Comparison of ENCODE assay signal across 20 cellular contexts in the genomic region with DNA sequence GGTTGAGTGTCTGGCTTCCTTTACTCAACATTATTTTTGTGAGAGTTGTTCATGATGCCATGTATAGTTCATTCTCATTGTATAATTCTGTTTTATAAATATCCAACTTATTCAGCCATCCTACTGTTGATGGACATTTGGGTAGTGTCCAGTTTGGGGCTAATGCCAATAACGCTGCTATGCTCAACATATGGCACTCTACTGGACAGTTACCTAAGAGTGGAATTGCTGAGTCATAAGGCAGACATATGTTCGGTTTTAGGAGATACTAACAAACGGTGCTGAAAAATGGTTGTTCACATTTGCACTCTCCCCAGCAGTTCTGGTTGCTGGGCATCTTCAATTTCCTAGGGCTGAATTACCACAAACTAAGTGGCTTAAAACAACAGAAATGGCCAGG. TPM values are rescaled to one million over a fixed set of nuclear protein-coding genes. Genes with fewer than 3 reads are reported as not detected.
DNase-seq lines count a peak whose midpoint lies in the region; ATAC-seq and TF ChIP-seq lines count a peak whose summit lies in the region.
"Had no signal": no experiment of that assay in that cellular context is flagged by ENCODE, and none has a peak within 500 bp of the region (broad histone marks: within the 10 kb centered on the region; RNA-seq: fewer than 3 reads in every experiment).

No MANE protein-coding gene starts in this region.

- H4K8ac ChIP-seq in IMR-90 (ENCODE audit: low read depth in 2 of 2, low read length in 2 of 2) = no peak overlapping the region

- H2AK5ac ChIP-seq in IMR-90 (ENCODE audit: low read depth, low read length) = no peak overlapping the region

- POLR2A ChIA-PET in IMR-90 (lab: Charles Lee; ENCODE audit: unreplicated experiment) = no interaction called here
- POLR2A ChIA-PET in naive thymus-derived CD4-positive, alpha-beta T cell (lab: Charles Lee) = no interaction called here

- no peaks in the 10 kb centered on the region for H3K27me3 Mint-ChIP-seq in naive thymus-derived CD4-positive, alpha-beta T cell

- H2AFZ ChIP-seq in IMR-90 (replicated peaks; ENCODE audit: low read length, poor library complexity) = no peak overlapping the region

- no peak overlapping the region for H3K23ac ChIP-seq in IMR-90 (ENCODE audit: low read depth, low read length)

- peaks cover 0 to 26% (median 21%) of the 10 kb centered on the region in 5 donors for H3K36me3 Mint-ChIP-seq in naive thymus-derived CD4-positive, alpha-beta T cell

- H3K9me3 Mint-ChIP-seq in naive thymus-derived CD4-positive, alpha-beta T cell = peaks cover 0 to 5% (median 0%) of the 10 kb centered on the region in 11 donors

- peaks cover 0 to 6% (median 0%) of the 10 kb centered on the region in 7 donors for H3K4me1 Mint-ChIP-seq in naive thymus-derived CD4-positive, alpha-beta T cell

- no peak overlapping the region for H2AK9ac ChIP-seq in IMR-90 (replicated peaks; ENCODE audit: low read depth, low read length, poor library complexity)

- no peak overlapping the region for H3K4me2 ChIP-seq in IMR-90 (ENCODE audit: low read depth, low read length)

- no peak for TF ChIP-seq RAD21 in IMR-90 (IDR thresholded peaks at IDR 0.05; ENCODE audit: low read length)

- H2BK15ac ChIP-seq in IMR-90 (ENCODE audit: low read depth, low read length) = no peak overlapping the region

- CTCF ChIA-PET in IMR-90 (lab: Yijun Ruan, JAX) = no interaction called here
- CTCF ChIA-PET in naive thymus-derived CD4-positive, alpha-beta T cell (lab: Charles Lee) = no interaction called here

- no peaks in the 10 kb centered on the region for H4K20me1 ChIP-seq in IMR-90 (ENCODE audit: insufficient read depth, low read length)

- BruUV-seq in IMR-90 (replicated peaks; lab: Mats Ljungman, UMichigan) = no TSS peak

- in situ Hi-C loops in IMR-90 (cut with MboI; ENCODE audit: low sequenced_read_pairs) = no loop called here

- H3K9me1 ChIP-seq in IMR-90 (ENCODE audit: insufficient read depth, low read length) = no peaks in the 10 kb centered on the region

- no peaks in the 10 kb centered on the region for H3K4me1 ChIP-seq in IMR-90 (ENCODE audit: control insufficient read depth, insufficient read depth, low read length)
- no peaks in the 10 kb centered on the region for H3K4me1 ChIP-seq in naive thymus-derived CD4-positive, alpha-beta T cell (ENCODE audit: control insufficient read depth in 2 of 2, insufficient read depth in 2 of 2, low read length in 2 of 2)
- H3K4me1 ChIP-seq: colonic mucosa, gastrocnemius medialis had no signal

- H4K91ac ChIP-seq in IMR-90 (ENCODE audit: insufficient read depth, low read depth, low read length) = no peak overlapping the region

- ATAC-seq in IMR-90 (ENCODE audit: low read depth) (peak; percentile 60), GM19035 (IDR thresholded peaks at IDR 0.05; ENCODE audit: unreplicated experiment) (no peak)
- ATAC-seq in naive thymus-derived CD4-positive, alpha-beta T cell = no peak
- ATAC-seq: gastrocnemius medialis had no signal

- dilution Hi-C loops in IMR-90 (cut with HindIII; ENCODE audit: low sequenced_read_pairs, unreplicated experiment) = no loop called here

- no peak for TF ChIP-seq POLR2A in IMR-90 (IDR thresholded peaks at IDR 0.05; ENCODE audit: low read depth, low read length)

- no peak overlapping the region for H4K5ac ChIP-seq in IMR-90 (ENCODE audit: low read depth, low read length)

- no peak overlapping the region for H2BK20ac ChIP-seq in IMR-90 (ENCODE audit: low read depth, low read length)

- H3K4ac ChIP-seq in IMR-90 (ENCODE audit: low read depth, low read length) = no peak overlapping the region; the same call in 1 of the 2 replicates

- no peaks in the 10 kb centered on the region for H3K36me3 ChIP-seq in IMR-90 (ENCODE audit: control insufficient read depth, insufficient read depth, low read length)
- H3K36me3 ChIP-seq in naive thymus-derived CD4-positive, alpha-beta T cell (ENCODE audit: control insufficient read depth in 2 of 3, insufficient read depth in 3 of 3, low read length in 3 of 3) = no peaks in the 10 kb centered on the region
- H3K36me3 ChIP-seq: colonic mucosa, gastrocnemius medialis had no signal

- H3K56ac ChIP-seq in IMR-90 (ENCODE audit: extremely low read depth, insufficient read depth, low read length) = no peak overlapping the region

- intact Hi-C loops in IMR-90 (cut with micrococcal nuclease) = no loop called here
- intact Hi-C loops in naive thymus-derived CD4-positive, alpha-beta T cell (cut with micrococcal nuclease) = no loop called here

- H3K9ac ChIP-seq in IMR-90 (ENCODE audit: low read depth, low read length) = no peak overlapping the region

- TF ChIP-seq CTCF in AG09319 (IDR thresholded peaks at IDR 0.05; ENCODE audit: low read depth, low read length) (no peak), IMR-90 (conservative IDR thresholded peaks at IDR 0.05; ENCODE audit: low read depth, low read length) (no peak)

- H3K27me3 ChIP-seq in IMR-90 (ENCODE audit: control insufficient read depth, insufficient read depth, low read length) = no peaks in the 10 kb centered on the region
- H3K27me3 ChIP-seq in naive thymus-derived CD4-positive, alpha-beta T cell (ENCODE audit: control insufficient read depth in 2 of 2, insufficient read depth in 2 of 2, low read length in 2 of 2) = no peaks in the 10 kb centered on the region
- H3K27me3 ChIP-seq: colonic mucosa, gastrocnemius medialis had no signal

- H3K14ac ChIP-seq in IMR-90 (replicated peaks; ENCODE audit: low read depth, low read length) = no peak overlapping the region

- H3K27ac ChIP-seq in IMR-90 (ENCODE audit: insufficient read depth, low read length) = no peak overlapping the region
- H3K27ac ChIP-seq in naive thymus-derived CD4-positive, alpha-beta T cell (ENCODE audit: low read depth, low read length) = no peak overlapping the region
- H3K27ac ChIP-seq: C4-2B, colonic mucosa, gastrocnemius medialis, RWPE1 had no signal

- H3K79me1 ChIP-seq in IMR-90 (ENCODE audit: low read depth in 1 of 2, low read length in 2 of 2) = no peaks in the 10 kb centered on the region

- H2BK5ac ChIP-seq in IMR-90 (ENCODE audit: low read depth, low read length, poor library complexity, severe bottlenecking) = no peak overlapping the region

- H2BK120ac ChIP-seq in IMR-90 (ENCODE audit: low read depth, low read length) = no peak overlapping the region

- no peak overlapping the region for H3K18ac ChIP-seq in IMR-90 (ENCODE audit: low read depth, low read length)

- no peaks in the 10 kb centered on the region for H3K9me3 ChIP-seq in IMR-90 (ENCODE audit: control insufficient read depth, insufficient read depth, low read length)
- no peaks in the 10 kb centered on the region for H3K9me3 ChIP-seq in naive thymus-derived CD4-positive, alpha-beta T cell (ENCODE audit: control insufficient read depth in 2 of 3, low read length in 3 of 3)
- H3K9me3 ChIP-seq: colonic mucosa, gastrocnemius medialis had no signal

- H3K4me3 Mint-ChIP-seq in naive thymus-derived CD4-positive, alpha-beta T cell = no peak overlapping the region
- H3K4me3 Mint-ChIP-seq: activated T-cell treated with anti-CD3 and anti-CD28 coated beads, Interleukin-2, amount 50 U/mL, for 72 hours had no signal

- H3K27ac Mint-ChIP-seq in naive thymus-derived CD4-positive, alpha-beta T cell = no peak overlapping the region
- H3K27ac Mint-ChIP-seq: activated T-cell treated with anti-CD3 and anti-CD28 coated beads, Interleukin-2, amount 50 U/mL, for 72 hours had no signal

- DNase-seq in AG09319 (ENCODE audit: extremely low read depth, low read depth) (peak; percentile 20), IMR-90 (peak; percentile 75), cerebellar cortex (ENCODE audit: low spot score) (peak; percentile 97), fibroblast of the conjunctiva (ENCODE audit: low read depth) (peak; percentile 82), NCI-H187 (lab: John Stamatoyannopoulos, UW) (no peak), NCI-H526 (lab: John Stamatoyannopoulos, UW) (no peak)
- DNase-seq in naive thymus-derived CD4-positive, alpha-beta T cell = no peak
- DNase-seq: ACHN; activated CD4-positive, CD25-positive, alpha-beta regulatory T cell treated with anti-CD3 and anti-CD28 coated beads, Interleukin-2, amount 50 U/mL, for 72 hours; activated naive CD4-positive, alpha-beta T cell treated with anti-CD3 and anti-CD28 coated beads, Interleukin-2, amount 50 U/mL, for 16 hours; activated T-cell treated with anti-CD3 and anti-CD28 coated beads, Interleukin-2, amount 50 U/mL, for 72 hours; colonic mucosa; gastrocnemius medialis; GDM1; kidney glomerular epithelial cell; NCI-H1930; NCI-H510A treated with DMSO at 0.1 percent for 48 hours had no signal

- no peak overlapping the region for H3K4me3 ChIP-seq in IMR-90 (ENCODE audit: insufficient read depth, low read depth, low read length)
- H3K4me3 ChIP-seq in naive thymus-derived CD4-positive, alpha-beta T cell (ENCODE audit: low read length) = no peak overlapping the region
- H3K4me3 ChIP-seq: colonic mucosa, gastrocnemius medialis had no signal

- no CpG with 5 or more reads among the region's 3 CpGs for WGBS in IMR-90 (ENCODE audit: extremely low coverage in 2 of 2, insufficient read length in 1 of 2), 2 experiments

TF ChIP-seq in IMR-90, 13 proteins besides CTCF, POLR2A, EP300 and RAD21 (continues in another document):
- no peak for TF ChIP-seq RCOR1 (IDR thresholded peaks at IDR 0.05; ENCODE audit: insufficient replicate concordance, low read length)
- TF ChIP-seq CHD1 (IDR thresholded peaks at IDR 0.05; ENCODE audit: low read depth, low read length) = no peak
- TF ChIP-seq MAZ (IDR thresholded peaks at IDR 0.05; ENCODE audit: borderline replicate concordance, low read depth, low read length) = no peak
- TF ChIP-seq CEBPB (IDR thresholded peaks at IDR 0.05; ENCODE audit: low read depth, low read length) = no peak
- peak; percentile 88 for TF ChIP-seq NFE2L2 (IDR thresholded peaks at IDR 0.05; ENCODE audit: low read depth, low read length)
- 0 out of 2 replicates have a peak, but pooled peaks have one; percentile 9 for TF ChIP-seq FOS (IDR thresholded peaks at IDR 0.05; ENCODE audit: low read depth, low read length)
- TF ChIP-seq BHLHE40 (IDR thresholded peaks at IDR 0.05; ENCODE audit: low read depth, low read length) = no peak

RNA-seq across cellular contexts. Expression of a gene that starts 28.7 kb away (rescaled TPM):
- 8.3 and 9.5 TPM in 2 replicates for total RNA-seq in IMR-90 (2012; rRNA removed)
- 12.6 and 13.6 TPM in 2 replicates for polyA plus RNA-seq in IMR-90 (2012; rRNA removed)
- 19.9 and 29.3 TPM in 2 replicates for polyA plus RNA-seq in IMR-90 (2012; cell fraction: cytosol; rRNA removed)
- polyA plus RNA-seq in IMR-90 (2012; cell fraction: nucleus; rRNA removed; ENCODE audit: low replicate concordance) = 19.5 and 20.0 TPM in 2 replicates
- 10 to 100 TPM; 34.1 to 56.9 (median 40.5) TPM for total RNA-seq in naive thymus-derived CD4-positive, alpha-beta T cell
- 10 to 100 TPM; 42.0 to 42.9 TPM for polyA plus RNA-seq in naive thymus-derived CD4-positive, alpha-beta T cell

RNA-seq across cellular contexts. Expression of a gene that starts 48.5 kb away (rescaled TPM):
- under 0.01 and 0.18 TPM in 2 replicates for total RNA-seq in IMR-90 (2012; rRNA removed)
- 0.07 and 0.16 TPM in 2 replicates for polyA plus RNA-seq in IMR-90 (2012; rRNA removed)
- polyA plus RNA-seq in IMR-90 (2012; cell fraction: cytosol; rRNA removed) = 0.04 and 0.15 TPM in 2 replicates
- 0.10 and 0.24 TPM in 2 replicates for polyA plus RNA-seq in IMR-90 (2012; cell fraction: nucleus; rRNA removed; ENCODE audit: low replicate concordance)
- 10 to 100 TPM in 1 of 5 experiments, 1 to 10 TPM in 4; 4.1 to 14.7 (median 6.3) TPM for total RNA-seq in naive thymus-derived CD4-positive, alpha-beta T cell
- polyA plus RNA-seq in naive thymus-derived CD4-positive, alpha-beta T cell = 1 to 10 TPM; 2.0 to 5.1 TPM

Comparison
In these comparisons a context has a peak if more than half of its experiments do, and no peak if none do; other contexts are left out.
1. DNase-seq: peak in AG09319 (single experiment), IMR-90 (single experiment), cerebellar cortex (single experiment) and fibroblast of the conjunctiva (single experiment); none in NCI-H187 (0 of 2), naive thymus-derived CD4-positive, alpha-beta T cell (0 of 9) and NCI-H526 (0 of 2).